In the genomic region with DNA sequence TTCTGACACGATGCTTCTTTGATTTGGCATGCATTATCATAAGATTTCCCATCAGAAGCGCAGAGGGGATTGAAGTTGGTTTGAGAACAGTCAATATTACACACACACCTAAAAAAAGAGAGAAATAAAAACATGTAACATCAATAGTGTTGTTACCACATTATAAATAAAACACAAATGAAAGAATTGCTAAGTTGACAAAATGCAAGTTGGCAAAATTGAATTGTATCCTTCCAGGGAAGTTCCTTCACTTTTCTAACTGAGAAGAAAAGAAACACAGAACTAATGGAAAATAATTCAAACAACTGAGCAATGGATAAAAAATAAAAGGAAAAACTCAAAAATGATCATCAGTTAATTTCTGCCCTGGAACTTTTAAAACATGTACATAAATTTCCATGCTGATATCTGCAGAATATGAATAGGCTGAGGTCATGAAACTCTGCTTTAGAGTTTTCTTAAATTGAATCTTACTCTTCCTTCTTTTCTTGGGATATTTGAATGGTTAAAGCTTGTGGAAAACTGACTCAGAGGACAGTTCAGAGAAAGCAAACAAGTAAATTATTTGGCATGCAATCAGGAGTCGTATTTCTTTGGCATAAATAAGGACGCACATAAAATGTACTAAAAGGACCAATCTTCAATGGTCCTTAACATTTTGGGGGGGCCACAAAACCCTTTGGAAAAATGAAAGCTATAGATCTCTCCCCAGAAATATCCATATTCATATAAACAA, we compare ENCODE assay signal across 17 cellular contexts.
DNase-seq lines count a peak whose midpoint lies in the region; FAIRE-seq and TF ChIP-seq lines count a peak whose summit lies in the region.
"Had no signal": no experiment of that assay in that cellular context is flagged by ENCODE, and none has a peak within 500 bp of the region (broad histone marks: within the 10 kb centered on the region; RNA-seq: fewer than 3 reads in every experiment).

No MANE protein-coding gene starts in this region.

- H3K27me3 ChIP-seq in bronchial epithelial cell (ENCODE audit: control insufficient read depth, insufficient read depth, low read length) = no peaks in the 10 kb centered on the region
- no peaks in the 10 kb centered on the region for H3K27me3 ChIP-seq in mesendoderm (ENCODE audit: insufficient read depth, low read length, poor library complexity)

- FAIRE-seq in bronchial epithelial cell (lab: Jason Lieb, UNC) = no peak

- H3K4me3 Mint-ChIP-seq in nephron = no peak overlapping the region
- no peak overlapping the region for H3K4me3 Mint-ChIP-seq in activated naive CD4-positive, alpha-beta T cell treated with anti-CD3 and anti-CD28 coated beads, Interleukin-2, amount 10 ng/mL, durations not matched to agents 7 days and 5 days

- H3K4me3 ChIP-seq in bronchial epithelial cell (ENCODE audit: low read depth, low read length) (no peak overlapping the region), mesendoderm (ENCODE audit: low read length) (no peak overlapping the region)
- H3K4me3 ChIP-seq: PC-9 had no signal

- H3K9me3 Mint-ChIP-seq in nephron = no peaks in the 10 kb centered on the region
- no peaks in the 10 kb centered on the region for H3K9me3 Mint-ChIP-seq in activated naive CD4-positive, alpha-beta T cell treated with anti-CD3 and anti-CD28 coated beads, Interleukin-2, amount 10 ng/mL, durations not matched to agents 7 days and 5 days

- CTCF ChIA-PET in activated naive CD4-positive, alpha-beta T cell treated with anti-CD3 and anti-CD28 coated beads, Interleukin-2, amount 10 ng/mL, durations not matched to agents 7 days and 5 days (lab: Charles Lee) = no interaction called here

- H2BK5ac ChIP-seq in mesendoderm (ENCODE audit: low read length) = no peak overlapping the region

- WGBS in mesendoderm (ENCODE audit: extremely low coverage, insufficient coverage, low lambda C conversion rate) = no CpG with 5 or more reads among the region's 4 CpGs

- peak overlapping the region; percentile 1 to 41 (median 19) for H3K27ac Mint-ChIP-seq in nephron
- no peak overlapping the region for H3K27ac Mint-ChIP-seq in activated naive CD4-positive, alpha-beta T cell treated with anti-CD3 and anti-CD28 coated beads, Interleukin-2, amount 10 ng/mL, durations not matched to agents 7 days and 5 days

- H3K23ac ChIP-seq in mesendoderm (ENCODE audit: low read length) = no peak overlapping the region

- no peak overlapping the region for H3K56ac ChIP-seq in mesendoderm (ENCODE audit: low read length)

- H3K79me1 ChIP-seq in mesendoderm (ENCODE audit: low read length) = no peaks in the 10 kb centered on the region

- no peak overlapping the region for H3K9ac ChIP-seq in mesendoderm (ENCODE audit: low read length)

- no peak overlapping the region for H3K27ac ChIP-seq in mesendoderm (ENCODE audit: low read depth, low read length)
- H3K27ac ChIP-seq: PC-9, RWPE1 had no signal

- no peaks in the 10 kb centered on the region for H3K79me2 ChIP-seq in mesendoderm (ENCODE audit: control insufficient read depth, insufficient read depth, low read length)

- H2BK120ac ChIP-seq in mesendoderm (ENCODE audit: low read depth, low read length) = no peak overlapping the region

- no peak overlapping the region for H2BK15ac ChIP-seq in mesendoderm (replicated peaks; ENCODE audit: low read depth)

- H3K4me2 ChIP-seq in mesendoderm (ENCODE audit: low read length) = no peak overlapping the region
- H3K4me2 ChIP-seq: PC-9 had no signal

- no peak overlapping the region for H2AK5ac ChIP-seq in mesendoderm (ENCODE audit: low read length)

- H3K4me1 Mint-ChIP-seq in nephron = peaks cover 14% of the 10 kb centered on the region
- H3K4me1 Mint-ChIP-seq in activated naive CD4-positive, alpha-beta T cell treated with anti-CD3 and anti-CD28 coated beads, Interleukin-2, amount 10 ng/mL, durations not matched to agents 7 days and 5 days = no peaks in the 10 kb centered on the region

- H3K36me3 Mint-ChIP-seq in nephron (ENCODE audit: low read depth) = no peaks in the 10 kb centered on the region
- no peaks in the 10 kb centered on the region for H3K36me3 Mint-ChIP-seq in activated naive CD4-positive, alpha-beta T cell treated with anti-CD3 and anti-CD28 coated beads, Interleukin-2, amount 10 ng/mL, durations not matched to agents 7 days and 5 days

- DNase-seq in HCEC 1CT = peak; percentile 6
- peak; percentile 15 to 40 for DNase-seq in NCI-H446 (lab: John Stamatoyannopoulos, UW)
- DNase-seq in bronchial epithelial cell (ENCODE audit: low read depth) = peak; percentile 20
- DNase-seq in mesendoderm = no peak
- no peak for DNase-seq in DMS79 (lab: John Stamatoyannopoulos, UW)
- DNase-seq in activated naive CD4-positive, alpha-beta T cell treated with anti-CD3 and anti-CD28 coated beads, Interleukin-2, amount 10 ng/mL, durations not matched to agents 7 days and 5 days = no peak
- DNase-seq: ACHN, C1 segment of cervical spinal cord, DND-41, GDM1, H7, NCI-H1105 treated with DMSO at 0.1 percent for 48 hours, NCI-H187 treated with DMSO at 0.1 percent for 48 hours, NCI-H2227 treated with DMSO at 0.1 percent for 48 hours, PC-9 had no signal

- no peak overlapping the region for H3K4ac ChIP-seq in mesendoderm (ENCODE audit: low read depth, low read length)

- H4K5ac ChIP-seq in mesendoderm (ENCODE audit: low read length) = no peak overlapping the region

- TF ChIP-seq CTCF in bronchial epithelial cell (IDR thresholded peaks at IDR 0.05; ENCODE audit: insufficient read depth, low read length, severe bottlenecking) (no peak), nephron (IDR thresholded peaks at IDR 0.05; ENCODE audit: unreplicated experiment in 3 of 3) (no peak)

- no peaks in the 10 kb centered on the region for H3K4me1 ChIP-seq in mesendoderm (ENCODE audit: control insufficient read depth, low read depth, low read length)

- no peak overlapping the region for H3K18ac ChIP-seq in mesendoderm (ENCODE audit: low read length)

- no peaks in the 10 kb centered on the region for H3K27me3 Mint-ChIP-seq in nephron (ENCODE audit: low read depth)
- no peaks in the 10 kb centered on the region for H3K27me3 Mint-ChIP-seq in activated naive CD4-positive, alpha-beta T cell treated with anti-CD3 and anti-CD28 coated beads, Interleukin-2, amount 10 ng/mL, durations not matched to agents 7 days and 5 days

- H4K8ac ChIP-seq in mesendoderm (ENCODE audit: low read depth, low read length) = no peak overlapping the region

- H3K36me3 ChIP-seq in bronchial epithelial cell (ENCODE audit: control insufficient read depth, insufficient read depth, low read length) = no peaks in the 10 kb centered on the region
- no peaks in the 10 kb centered on the region for H3K36me3 ChIP-seq in mesendoderm (ENCODE audit: control insufficient read depth, insufficient read depth, low read length)

Comparison
In these comparisons a context has a peak if more than half of its experiments do, and no peak if none do; other contexts are left out.
1. DNase-seq: peak in HCEC 1CT (single experiment), NCI-H446 (2 of 2) and bronchial epithelial cell (single experiment); none in mesendoderm (single experiment), DMS79 (single experiment) and activated naive CD4-positive, alpha-beta T cell treated with anti-CD3 and anti-CD28 coated beads, Interleukin-2, amount 10 ng/mL, durations not matched to agents 7 days and 5 days (single experiment).